Comparison of ENCODE assay signal across 8 cellular contexts in genomic region chr16:67936876-67937605, GRCh38. TPM values are rescaled to one million over a fixed set of nuclear protein-coding genes. Genes with fewer than 3 reads are reported as not detected.
A peak's percentile ranks its signal among the peaks of the same experiment; 100 is the strongest.
DNase-seq lines count a peak whose midpoint lies in the region; ATAC-seq and TF ChIP-seq lines count a peak whose summit lies in the region.

No MANE protein-coding gene starts in this region.

- CTCF ChIA-PET in Panc1 (lab: Charles Lee) = no interaction called here

- no TSS peak for BruUV-seq in Panc1 (replicated peaks; lab: Mats Ljungman, UMichigan)

- peaks cover 2% of the 10 kb centered on the region; the same call in 1 of the 2 replicates for H3K36me3 ChIP-seq in Panc1 (ENCODE audit: control insufficient read depth, insufficient read depth, low read length)
- peaks cover 7 to 23% of the 10 kb centered on the region in 2 donors for H3K36me3 ChIP-seq in ascending aorta

- in situ Hi-C loops in Panc1 (cut with HindIII; ENCODE audit: low pct_unique_long_range_greater_than_20kb, low sequenced_read_pairs) = no loop called here

- H3K27me3 ChIP-seq in Panc1 (ENCODE audit: control insufficient read depth, insufficient read depth, low read length) (no peaks in the 10 kb centered on the region), ascending aorta (no peaks in the 10 kb centered on the region)

- H3K4me1 ChIP-seq in Panc1 (ENCODE audit: control insufficient read depth, insufficient read depth, low read length) = 0 out of 2 replicates have a peak, but pooled peaks cover 4% of the 10 kb centered on the region
- H3K4me1 ChIP-seq in ascending aorta = peaks cover 7 to 16% of the 10 kb centered on the region in 2 donors

- peak; percentile 57 for ATAC-seq in HG02588 (IDR thresholded peaks at IDR 0.05; ENCODE audit: unreplicated experiment)
- ATAC-seq in Panc1 = no peak
- peak; percentile 2 for ATAC-seq in left colon

- intact Hi-C loops in Panc1 (cut with micrococcal nuclease; ENCODE audit: unreplicated experiment) (no loop called here), ascending aorta (cut with DNase I) (loop anchor here (1.0 to 10.0 kb wide), 3 partner anchors 31 to 410 kb away; partner anchors contain the start of genes RIPOR1 and SLC12A4), left colon (cut with DNase I, micrococcal nuclease) (no loop called here)

- H3K4me3 ChIP-seq in Panc1 (ENCODE audit: low read depth in 2 of 2, low read length in 2 of 2) (peak overlapping the region; percentile 80 to 92), ascending aorta (peak overlapping the region; percentile 65 to 85)

- POLR2A ChIA-PET in Panc1 (lab: Charles Lee) = interaction anchor here (0.7 kb wide), 1 partner anchor 274 kb away, joined by 3 read pairs; no protein-coding TSS in a partner anchor

- TF ChIP-seq CTCF in Panc1 (IDR thresholded peaks at IDR 0.05) (no peak), ascending aorta (IDR thresholded peaks at IDR 0.05) (no peak)

- peak overlapping the region; percentile 88 for H3K27ac ChIP-seq in Panc1 (ENCODE audit: low read length)
- peak overlapping the region; percentile 88 to 92 for H3K27ac ChIP-seq in ascending aorta

- H3K9me3 ChIP-seq in Panc1 (ENCODE audit: control insufficient read depth, insufficient read depth, low read depth, low read length) = no peaks in the 10 kb centered on the region
- H3K9me3 ChIP-seq in ascending aorta = no peaks in the 10 kb centered on the region

- DNase-seq in NCI-H2107 treated with DMSO at 0.1 percent for 48 hours (lab: John Stamatoyannopoulos, UW; ENCODE audit: unreplicated experiment) (peak; percentile 59), NCI-H2107 (lab: John Stamatoyannopoulos, UW) (no peak), Panc1 (ENCODE audit: low read depth, low spot score) (no peak), ascending aorta (ENCODE audit: low spot score in 2 of 2) (peak in 1 of 2 donors; percentile 44), left colon (peak in 1 of 2 donors; percentile 83), ureter (ENCODE audit: low spot score) (no peak)
- DNase-seq in stimulated activated CD8-positive, alpha-beta memory T cell treated with anti-CD3 and anti-CD28 coated beads, Interleukin-12 subunit alpha, Interleukin-12 subunit beta, amount 100 ng/mL, for 1 hour (ENCODE audit: low read depth) = peak; percentile 61

RNA-seq across cellular contexts. Expression of gene PSMB10, which starts 0.4 kb away (rescaled TPM):
- total RNA-seq in Panc1 (2021; ENCODE audit: unreplicated experiment) = 47.7 TPM
- polyA plus RNA-seq in Panc1 (2012; ENCODE audit: insufficient read length) = 80.8 TPM
- 13.9 TPM for total RNA-seq in ascending aorta
- total RNA-seq in left colon = 100 to 1,000 TPM; 114 to 164 TPM
- total RNA-seq in ureter = 89.4 TPM

RNA-seq across cellular contexts. Expression of gene CTRL, which starts 5.4 kb away (rescaled TPM):
- total RNA-seq in Panc1 (2021; ENCODE audit: unreplicated experiment) (2.0 TPM), ascending aorta (0.43 TPM), left colon (1 to 10 TPM in 1 of 2 donors, under 1 TPM in 1; 0.89 to 1.9 TPM), ureter (2.1 TPM)
- 1.9 TPM for polyA plus RNA-seq in Panc1 (2012; ENCODE audit: insufficient read length)

RNA-seq across cellular contexts. Expression of gene LCAT, which starts 6.9 kb away (rescaled TPM):
- total RNA-seq in Panc1 (2021; ENCODE audit: unreplicated experiment) (14.0 TPM), ascending aorta (6.6 TPM), left colon (1 to 10 TPM; 2.3 to 5.0 TPM), ureter (47.3 TPM)
- polyA plus RNA-seq in Panc1 (2012; ENCODE audit: insufficient read length) = 7.5 TPM

RNA-seq across cellular contexts. Expression of gene SLC12A4, which starts 31.4 kb away (rescaled TPM):
- 31.8 TPM for total RNA-seq in Panc1 (2021; ENCODE audit: unreplicated experiment)
- 42.0 TPM for polyA plus RNA-seq in Panc1 (2012; ENCODE audit: insufficient read length)
- 83.2 TPM for total RNA-seq in ascending aorta
- 10 to 100 TPM; 12.0 to 16.9 TPM for total RNA-seq in left colon
- total RNA-seq in ureter = 93.1 TPM

RNA-seq across cellular contexts. Expression of gene DPEP3, which starts 43.3 kb away (rescaled TPM):
- not detected for total RNA-seq in Panc1 (2021; ENCODE audit: unreplicated experiment)
- not detected for polyA plus RNA-seq in Panc1 (2012; ENCODE audit: insufficient read length)
- not detected for total RNA-seq in ascending aorta
- under 1 TPM in 1 of 2 donors, not detected in 1; 0.28 TPM for total RNA-seq in left colon
- total RNA-seq in ureter = not detected

Comparison
In these comparisons a context has a peak if more than half of its experiments do, and no peak if none do; other contexts are left out.
1. DNase-seq: peak in NCI-H2107 treated with DMSO at 0.1 percent for 48 hours (single experiment) and stimulated activated CD8-positive, alpha-beta memory T cell treated with anti-CD3 and anti-CD28 coated beads, Interleukin-12 subunit alpha, Interleukin-12 subunit beta, amount 100 ng/mL, for 1 hour (single experiment); none in NCI-H2107 (single experiment), Panc1 (single experiment) and ureter (single experiment).